Comparison of ENCODE assay signal across 8 cellular contexts in the genomic region with DNA sequence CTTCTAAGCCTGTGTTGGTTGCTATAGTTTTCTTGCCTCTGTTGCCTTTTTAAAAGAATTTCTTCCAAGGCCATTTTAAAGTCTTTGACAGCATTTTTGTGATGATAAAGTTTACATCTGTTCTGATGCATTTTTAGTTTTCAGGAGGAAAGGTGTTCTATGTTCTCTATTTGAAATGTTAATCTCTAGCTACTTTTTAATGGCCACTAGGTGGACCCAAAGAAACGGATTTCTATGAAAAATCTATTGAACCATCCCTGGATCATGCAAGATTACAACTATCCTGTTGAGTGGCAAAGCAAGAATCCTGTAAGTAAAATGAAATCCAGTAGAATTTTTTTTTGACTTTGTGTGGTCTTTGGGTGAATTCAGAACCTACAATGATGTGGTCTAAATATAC.
DNase-seq lines count a peak whose midpoint lies in the region; ATAC-seq, FAIRE-seq and TF ChIP-seq lines count a peak whose summit lies in the region.

No MANE protein-coding gene starts in this region.

- intact Hi-C loops in thyroid gland (cut with DNase I), result no loop called here

- H3K4me1 ChIP-seq in foreskin keratinocyte (no peaks in the 10 kb centered on the region), thyroid gland (no peaks in the 10 kb centered on the region)

- H3K27ac ChIP-seq in foreskin keratinocyte (no peak overlapping the region), thyroid gland (no peak overlapping the region)

- H3K27me3 ChIP-seq in foreskin keratinocyte (no peaks in the 10 kb centered on the region), thyroid gland (no peaks in the 10 kb centered on the region)

- TF ChIP-seq POLR2A in thyroid gland (IDR thresholded peaks at IDR 0.05), result no peak

- no peaks in the 10 kb centered on the region for H3K36me3 ChIP-seq in thyroid gland

- WGBS in thyroid gland, 2 donors, result 3 to 11% methylated on average over 1 of the region's 1 CpG

- DNase-seq in AG09319 (ENCODE audit: extremely low read depth, low read depth), result peak; percentile 8
- DNase-seq in GM18507 (ENCODE audit: extremely low spot score, insufficient read length, low read depth), result no peak
- DNase-seq in RPMI7951 (ENCODE audit: low read depth), result peak; percentile 24
- DNase-seq in foreskin keratinocyte, result peak; percentile 2 to 19
- DNase-seq in thyroid gland, result no peak
- no peak for DNase-seq in activated CD4-positive, alpha-beta T cell treated with anti-CD3 and anti-CD28 coated beads, Interleukin-2, amount 50 U/mL, for 4 hours
- DNase-seq in ecto neural progenitor cell (ENCODE audit: low spot score), result no peak

- ATAC-seq in foreskin keratinocyte (peak; percentile 32), HG02884 (IDR thresholded peaks at IDR 0.05; ENCODE audit: unreplicated experiment) (no peak)

- TF ChIP-seq CTCF in AG09319 (IDR thresholded peaks at IDR 0.05; ENCODE audit: low read depth, low read length) (peak; percentile 49), foreskin keratinocyte (conservative IDR thresholded peaks at IDR 0.05) (peak; percentile 66), thyroid gland (IDR thresholded peaks at IDR 0.05) (peak in 4 of 6 experiments; percentile 23 to 49 (median 42))

- H3K4me3 ChIP-seq in thyroid gland (replicated peaks in 1 of 3), result no peak overlapping the region

- peak; percentile 68 for FAIRE-seq in GM18507 (lab: Jason Lieb, UNC)

- no peaks in the 10 kb centered on the region for H3K9me3 ChIP-seq in thyroid gland

Comparison
In these comparisons a context has a peak if more than half of its experiments do, and no peak if none do; other contexts are left out.
1. DNase-seq: peak in AG09319 (single experiment), RPMI7951 (single experiment) and foreskin keratinocyte (2 of 2); none in GM18507 (single experiment), thyroid gland (0 of 2), activated CD4-positive, alpha-beta T cell treated with anti-CD3 and anti-CD28 coated beads, Interleukin-2, amount 50 U/mL, for 4 hours (0 of 2) and ecto neural progenitor cell (single experiment).
2. Peak in every context shown above with its lines, with median percentiles within 50 percentile points of each other: CTCF ChIP-seq.